Comparison of ENCODE assay signal across 17 cellular contexts in the genomic region with DNA sequence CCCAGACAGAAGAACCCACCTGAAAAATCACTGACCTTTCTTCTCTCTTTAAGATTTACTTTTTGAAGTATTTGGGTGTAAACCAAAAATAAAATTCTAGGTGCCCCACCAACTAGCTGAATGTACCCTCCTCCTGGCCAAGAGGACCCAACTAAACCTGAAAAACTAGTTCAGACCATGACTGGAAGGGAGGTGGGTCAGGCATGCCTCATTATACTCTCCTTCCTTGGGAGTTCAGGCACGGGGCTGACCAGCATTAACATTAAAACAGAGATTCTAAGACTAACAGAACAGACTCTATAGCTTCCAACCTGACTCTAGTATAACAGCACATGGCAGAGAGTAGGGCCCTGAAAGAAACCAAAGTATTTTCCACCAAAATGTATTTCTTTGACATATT.
DNase-seq lines count a peak whose midpoint lies in the region; ATAC-seq and TF ChIP-seq lines count a peak whose summit lies in the region.
"Had no signal": no experiment of that assay in that cellular context is flagged by ENCODE, and none has a peak within 500 bp of the region (broad histone marks: within the 10 kb centered on the region; RNA-seq: fewer than 3 reads in every experiment).

No MANE protein-coding gene starts in this region.

- no peak overlapping the region for H3K4me3 ChIP-seq in mammary epithelial cell (replicated peaks in 1 of 3; ENCODE audit: insufficient read depth in 1 of 3, low read depth in 2 of 3, low read length in 3 of 3)
- no peak overlapping the region for H3K4me3 ChIP-seq in PC-9
- H3K4me3 ChIP-seq in OCI-LY7 (ENCODE audit: low read depth, low read length, poor library complexity, severe bottlenecking): no peak overlapping the region
- H3K4me3 ChIP-seq: BLaER1, GM12878, GM23248, HAP-1 had no signal

- 100% methylated on average over 1 of the region's 1 CpG for WGBS in mammary epithelial cell (ENCODE audit: low coverage, missing lambda C conversion rate)

- TF ChIP-seq CTCF in mammary epithelial cell (conservative IDR thresholded peaks at IDR 0.05 in 1 of 2, IDR thresholded peaks at IDR 0.05 in 1 of 2; ENCODE audit: extremely low read depth in 1 of 2, insufficient read depth in 1 of 2, low read depth in 1 of 2, low read length in 2 of 2) (no peak), MCF 10A (IDR thresholded peaks at IDR 0.05; ENCODE audit: unreplicated experiment) (no peak), PC-9 (conservative IDR thresholded peaks at IDR 0.05) (no peak), type B pancreatic cell (conservative IDR thresholded peaks at IDR 0.05) (no peak), OCI-LY7 (conservative IDR thresholded peaks at IDR 0.05; ENCODE audit: low read length) (no peak)

- in situ Hi-C loops in mammary epithelial cell (cut with MboI; ENCODE audit: low sequenced_read_pairs in 2 of 2): no loop called here

- no peaks in the 10 kb centered on the region for H3K4me1 Mint-ChIP-seq in MCF 10A (ENCODE audit: insufficient read depth, unreplicated experiment)
- H3K4me1 Mint-ChIP-seq in type B pancreatic cell (ENCODE audit: unreplicated experiment): peaks cover 6% of the 10 kb centered on the region

- H3K27ac ChIP-seq in mammary epithelial cell (ENCODE audit: insufficient read depth, low read depth, low read length) (no peak overlapping the region), PC-9 (no peak overlapping the region), OCI-LY7 (ENCODE audit: low read depth, low read length, poor library complexity, severe bottlenecking) (no peak overlapping the region)
- H3K27ac ChIP-seq: BLaER1, GM23248 had no signal

- H3K79me2 ChIP-seq in mammary epithelial cell (ENCODE audit: insufficient read depth, low read length) (peaks cover 21% of the 10 kb centered on the region), PC-9 (ENCODE audit: low read depth) (no peaks in the 10 kb centered on the region), OCI-LY7 (ENCODE audit: insufficient read depth, low read depth, low read length) (no peaks in the 10 kb centered on the region)

- no peak overlapping the region for H3K4me2 ChIP-seq in mammary epithelial cell (ENCODE audit: insufficient read depth, low read depth, low read length)
- peak overlapping the region; percentile 11; the same call in 1 of the 2 replicates for H3K4me2 ChIP-seq in PC-9
- no peak overlapping the region for H3K4me2 ChIP-seq in OCI-LY7 (ENCODE audit: low read length)
- H3K4me2 ChIP-seq: BLaER1 had no signal

- H3K9me2 ChIP-seq in PC-9 (ENCODE audit: insufficient read depth): no peaks in the 10 kb centered on the region
- no peaks in the 10 kb centered on the region for H3K9me2 ChIP-seq in OCI-LY7 (ENCODE audit: insufficient read depth, low read length)

- intact Hi-C loops in mammary epithelial cell (cut with micrococcal nuclease) (no loop called here), MCF 10A (cut with micrococcal nuclease) (no loop called here), PC-9 (cut with micrococcal nuclease; ENCODE audit: unreplicated experiment) (no loop called here), OCI-LY7 (cut with micrococcal nuclease; ENCODE audit: unreplicated experiment) (no loop called here)

- H3F3A ChIP-seq in PC-9 (ENCODE audit: insufficient read depth, low read depth): no peaks in the 10 kb centered on the region

- H3K27me3 Mint-ChIP-seq in MCF 10A (ENCODE audit: insufficient read depth, unreplicated experiment) (no peaks in the 10 kb centered on the region), type B pancreatic cell (no peaks in the 10 kb centered on the region)
- H3K27me3 Mint-ChIP-seq: CD8-positive, alpha-beta memory T cell had no signal

- CTCF ChIA-PET in mammary epithelial cell (lab: Charles Lee; ENCODE audit: low non-redundant PET): no interaction called here
- CTCF ChIA-PET in MCF 10A (lab: Yijun Ruan, JAX): no interaction called here
- CTCF ChIA-PET in PC-9 (lab: Charles Lee): no interaction called here
- CTCF ChIA-PET in OCI-LY7 (lab: Charles Lee; ENCODE audit: unreplicated experiment): no interaction called here

- H3K9ac ChIP-seq in mammary epithelial cell (ENCODE audit: insufficient read depth, low read length): no peak overlapping the region
- H3K9ac ChIP-seq: BLaER1, GM23248 had no signal

- H4K20me1 ChIP-seq in mammary epithelial cell (ENCODE audit: insufficient read depth, low read length): no peaks in the 10 kb centered on the region
- no peaks in the 10 kb centered on the region for H4K20me1 ChIP-seq in PC-9 (ENCODE audit: insufficient read depth)
- no peaks in the 10 kb centered on the region for H4K20me1 ChIP-seq in OCI-LY7 (ENCODE audit: insufficient read depth, low read length)
- H4K20me1 ChIP-seq: BLaER1 had no signal

- H3K27ac Mint-ChIP-seq in MCF 10A (ENCODE audit: low read depth, unreplicated experiment) (no peak overlapping the region), type B pancreatic cell (peak overlapping the region; percentile 88)

- H3K9me3 Mint-ChIP-seq in MCF 10A (ENCODE audit: unreplicated experiment) (peaks cover 13% of the 10 kb centered on the region), type B pancreatic cell (peaks cover 10% of the 10 kb centered on the region)

- H3K27me3 ChIP-seq in mammary epithelial cell (ENCODE audit: insufficient read depth, low read length) (no peaks in the 10 kb centered on the region), PC-9 (ENCODE audit: insufficient read depth, low read depth) (no peaks in the 10 kb centered on the region)
- H3K27me3 ChIP-seq: BLaER1 had no signal

- DNase-seq in mammary epithelial cell (peak; percentile 16), MCF 10A (ENCODE audit: unreplicated experiment) (no peak), PC-9 (no peak), type B pancreatic cell (ENCODE audit: extremely low spot score, unreplicated experiment) (no peak), OCI-LY7 (ENCODE audit: low spot score) (no peak)
- DNase-seq: 8988T; AML-193; Caco-2; CD8-positive, alpha-beta memory T cell; GM23248 had no signal

- H3K36me3 ChIP-seq in mammary epithelial cell (ENCODE audit: insufficient read depth, low read length): no peaks in the 10 kb centered on the region
- 0 out of 2 replicates have a peak, but pooled peaks cover 1% of the 10 kb centered on the region for H3K36me3 ChIP-seq in PC-9 (ENCODE audit: low read depth)
- H3K36me3 ChIP-seq in OCI-LY7 (ENCODE audit: insufficient read depth, low read length): peaks cover 31% of the 10 kb centered on the region
- H3K36me3 ChIP-seq: HAP-1 had no signal

- BruUV-seq in mammary epithelial cell (replicated peaks; lab: Mats Ljungman, UMichigan): no TSS peak
- no TSS peak for BruUV-seq in MCF 10A (replicated peaks; lab: Mats Ljungman, UMichigan)
- no TSS peak for BruUV-seq in PC-9 (replicated peaks; lab: Mats Ljungman, UMichigan)
- BruUV-seq in OCI-LY7 (replicated peaks; lab: Mats Ljungman, UMichigan): no TSS peak

- no peak overlapping the region for H3K4me3 Mint-ChIP-seq in MCF 10A (ENCODE audit: unreplicated experiment)
- peak overlapping the region; percentile 63 for H3K4me3 Mint-ChIP-seq in type B pancreatic cell

- no peaks in the 10 kb centered on the region for H3K9me3 ChIP-seq in mammary epithelial cell (replicated peaks; ENCODE audit: insufficient read depth, low read length)
- H3K9me3 ChIP-seq in PC-9 (ENCODE audit: insufficient read depth, low read depth): peaks cover 8% of the 10 kb centered on the region; the same call in 1 of the 2 replicates
- H3K9me3 ChIP-seq in OCI-LY7 (ENCODE audit: low read length): peaks cover 25% of the 10 kb centered on the region; the same call in 1 of the 2 replicates
- H3K9me3 ChIP-seq: HAP-1 had no signal

- H2AFZ ChIP-seq in mammary epithelial cell (ENCODE audit: low read depth, low read length): no peak overlapping the region
- H2AFZ ChIP-seq in PC-9: no peak overlapping the region
- H2AFZ ChIP-seq in OCI-LY7 (ENCODE audit: low read length): no peak overlapping the region
- H2AFZ ChIP-seq: GM23248 had no signal

- H3K4me1 ChIP-seq in mammary epithelial cell (ENCODE audit: insufficient read depth, low read length) (peaks cover 6% of the 10 kb centered on the region), PC-9 (replicated peaks; ENCODE audit: insufficient read depth) (peaks cover 9% of the 10 kb centered on the region), OCI-LY7 (ENCODE audit: insufficient read depth, low read length, poor library complexity, severe bottlenecking) (no peaks in the 10 kb centered on the region)
- H3K4me1 ChIP-seq: BLaER1, Caco-2, HAP-1 had no signal

- peaks cover 5% of the 10 kb centered on the region for H3K36me3 Mint-ChIP-seq in MCF 10A (ENCODE audit: insufficient read depth, unreplicated experiment)
- peaks cover 49% of the 10 kb centered on the region for H3K36me3 Mint-ChIP-seq in type B pancreatic cell

- POLR2A ChIA-PET in MCF 10A (lab: Yijun Ruan, JAX): interaction anchor here (0.9 kb wide), 1 partner anchor 11 kb away, joined by 4 read pairs; no protein-coding TSS in a partner anchor
- POLR2A ChIA-PET in PC-9 (lab: Charles Lee; ENCODE audit: unreplicated experiment): interaction anchor here (0.7 kb wide), 1 partner anchor 49 kb away, joined by 5 read pairs; no protein-coding TSS in a partner anchor
- POLR2A ChIA-PET in OCI-LY7 (lab: Charles Lee): no interaction called here

- dilution Hi-C loops in mammary epithelial cell (cut with HindIII; ENCODE audit: low sequenced_read_pairs): no loop called here

- ATAC-seq in esophagus mucosa: peak; percentile 57
- no peak for ATAC-seq in GM19395 (IDR thresholded peaks at IDR 0.05; ENCODE audit: unreplicated experiment)
- ATAC-seq in GM21381 (IDR thresholded peaks at IDR 0.05; ENCODE audit: unreplicated experiment): no peak
- ATAC-seq: GM12878, HepG2 had no signal
